Comparison of ENCODE assay signal across 9 cellular contexts in the genomic region with DNA sequence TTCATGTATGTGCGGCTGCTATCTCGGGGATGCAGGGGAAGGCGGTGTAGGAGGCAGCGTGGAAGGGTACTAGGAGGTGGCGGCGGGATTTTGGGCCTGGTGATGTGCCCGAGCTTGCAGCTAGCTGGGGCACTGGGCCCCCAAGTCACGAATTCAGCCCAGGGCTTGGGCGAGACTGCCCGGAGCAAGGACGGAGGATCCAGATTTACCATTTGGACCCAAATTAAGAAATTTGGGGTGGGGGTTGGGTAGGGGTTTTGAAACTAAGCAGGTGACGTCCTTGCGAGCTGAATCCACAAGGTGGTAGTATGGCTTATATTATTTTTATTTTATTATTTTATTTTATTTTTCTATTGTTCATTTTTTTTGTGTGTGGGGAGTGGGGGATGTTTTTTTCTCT. TPM values are rescaled to one million over a fixed set of nuclear protein-coding genes. Genes with fewer than 3 reads are reported as not detected.
A peak's percentile ranks its signal among the peaks of the same experiment; 100 is the strongest.
DNase-seq lines count a peak whose midpoint lies in the region; ATAC-seq and TF ChIP-seq lines count a peak whose summit lies in the region.
"Had no signal": no experiment of that assay in that cellular context is flagged by ENCODE, and none has a peak within 500 bp of the region (broad histone marks: within the 10 kb centered on the region; RNA-seq: fewer than 3 reads in every experiment).

No MANE protein-coding gene starts in this region.

- DNase-seq in GM03348 (ENCODE audit: low spot score) (peak; percentile 21), MM.1S (no peak), NCI-H2227 treated with DMSO at 0.1 percent for 48 hours (lab: John Stamatoyannopoulos, UW) (no peak), left lung (no peak)
- DNase-seq in activated CD4-positive, alpha-beta memory T cell treated with anti-CD3 and anti-CD28 coated beads, Interleukin-2, amount 10 ng/mL, durations not matched to agents 7 days and 5 days = peak; percentile 17

- POLR2A ChIA-PET in activated CD4-positive, alpha-beta memory T cell treated with anti-CD3 and anti-CD28 coated beads, Interleukin-2, amount 10 ng/mL, durations not matched to agents 7 days and 5 days (lab: Charles Lee) = no interaction called here

- H3K9me3 Mint-ChIP-seq in activated CD4-positive, alpha-beta memory T cell treated with anti-CD3 and anti-CD28 coated beads, Interleukin-2, amount 10 ng/mL, durations not matched to agents 7 days and 5 days = no peaks in the 10 kb centered on the region

- intact Hi-C loops in left lung (cut with DNase I) = no loop called here

- no peak overlapping the region for H3K4me2 ChIP-seq in MM.1S (ENCODE audit: low read depth, low read length)

- H3K27ac Mint-ChIP-seq in activated CD4-positive, alpha-beta memory T cell treated with anti-CD3 and anti-CD28 coated beads, Interleukin-2, amount 10 ng/mL, durations not matched to agents 7 days and 5 days = peak overlapping the region; percentile 61

- H3K36me3 Mint-ChIP-seq in activated CD4-positive, alpha-beta memory T cell treated with anti-CD3 and anti-CD28 coated beads, Interleukin-2, amount 10 ng/mL, durations not matched to agents 7 days and 5 days (ENCODE audit: low read depth) = no peaks in the 10 kb centered on the region

- H3F3A ChIP-seq in MM.1S (ENCODE audit: insufficient read depth, low read length) = no peaks in the 10 kb centered on the region

- peaks cover 3% of the 10 kb centered on the region for H3K79me2 ChIP-seq in ACC112 (ENCODE audit: control insufficient read depth, insufficient read depth, low read length, unreplicated experiment)
- no peaks in the 10 kb centered on the region for H3K79me2 ChIP-seq in MM.1S (ENCODE audit: low read length)

- TF ChIP-seq CTCF in MM.1S (IDR thresholded peaks at IDR 0.05; ENCODE audit: low read length) (no peak), left lung (IDR thresholded peaks at IDR 0.05) (no peak)

- H3K4me1 ChIP-seq in ACC112 (ENCODE audit: control insufficient read depth, insufficient read depth, low read length, unreplicated experiment) = no peaks in the 10 kb centered on the region
- peaks cover 4% of the 10 kb centered on the region for H3K4me1 ChIP-seq in iPS-20b (ENCODE audit: insufficient read depth, low read length)
- no peaks in the 10 kb centered on the region for H3K4me1 ChIP-seq in MM.1S (ENCODE audit: low read length)
- no peaks in the 10 kb centered on the region for H3K4me1 ChIP-seq in left lung
- H3K4me1 ChIP-seq: ascending aorta had no signal

- no peaks in the 10 kb centered on the region for H3K9me2 ChIP-seq in MM.1S (replicated peaks; ENCODE audit: insufficient read depth, low read length)

- H2AFZ ChIP-seq in ACC112 (ENCODE audit: low read length, unreplicated experiment) (peak overlapping the region; percentile 60), MM.1S (ENCODE audit: low read length) (no peak overlapping the region)

- H3K4me3 Mint-ChIP-seq in activated CD4-positive, alpha-beta memory T cell treated with anti-CD3 and anti-CD28 coated beads, Interleukin-2, amount 10 ng/mL, durations not matched to agents 7 days and 5 days = peak overlapping the region; percentile 85

- H3K4me3 ChIP-seq in ACC112 (ENCODE audit: low read depth, low read length) (peak overlapping the region; percentile 77), iPS-20b (ENCODE audit: low read length) (peak overlapping the region; percentile 90), MM.1S (ENCODE audit: low read length) (no peak overlapping the region), left lung (peak overlapping the region in 1 of 2 donors; percentile 40)
- H3K4me3 ChIP-seq: ascending aorta had no signal

- H3K36me3 ChIP-seq in ACC112 (ENCODE audit: insufficient read depth, low read length) = no peaks in the 10 kb centered on the region
- no peaks in the 10 kb centered on the region for H3K36me3 ChIP-seq in iPS-20b (ENCODE audit: insufficient read depth, low read depth, low read length)
- no peaks in the 10 kb centered on the region for H3K36me3 ChIP-seq in MM.1S (replicated peaks; ENCODE audit: insufficient read depth, low read length)
- no peaks in the 10 kb centered on the region for H3K36me3 ChIP-seq in left lung
- H3K36me3 ChIP-seq: ascending aorta had no signal

- H3K27ac ChIP-seq in ACC112 (ENCODE audit: low read depth, low read length) (no peak overlapping the region), iPS-20b (ENCODE audit: low read length) (peak overlapping the region; percentile 71), MM.1S (ENCODE audit: low read length) (no peak overlapping the region), left lung (no peak overlapping the region)
- H3K27ac ChIP-seq: ascending aorta had no signal

- peaks cover 26% of the 10 kb centered on the region for H3K27me3 Mint-ChIP-seq in activated CD4-positive, alpha-beta memory T cell treated with anti-CD3 and anti-CD28 coated beads, Interleukin-2, amount 10 ng/mL, durations not matched to agents 7 days and 5 days

- no peak for ATAC-seq in GM21528 (IDR thresholded peaks at IDR 0.05; ENCODE audit: low FRiP score, unreplicated experiment)
- ATAC-seq in left lung = no peak

- H3K9me3 ChIP-seq in iPS-20b (ENCODE audit: insufficient read depth, low read depth, low read length) (no peaks in the 10 kb centered on the region), MM.1S (replicated peaks; ENCODE audit: insufficient read depth, low read length) (no peaks in the 10 kb centered on the region), left lung (no peaks in the 10 kb centered on the region)
- H3K9me3 ChIP-seq: ascending aorta had no signal

- H3K9ac ChIP-seq in iPS-20b (ENCODE audit: low read depth, low read length) = peak overlapping the region; percentile 91
- no peak overlapping the region for H3K9ac ChIP-seq in MM.1S (ENCODE audit: low read length)

- no peaks in the 10 kb centered on the region for H4K20me1 ChIP-seq in MM.1S (ENCODE audit: insufficient read depth, low read length)

- CTCF ChIA-PET in activated CD4-positive, alpha-beta memory T cell treated with anti-CD3 and anti-CD28 coated beads, Interleukin-2, amount 10 ng/mL, durations not matched to agents 7 days and 5 days (lab: Charles Lee) = no interaction called here

- H3K4me1 Mint-ChIP-seq in activated CD4-positive, alpha-beta memory T cell treated with anti-CD3 and anti-CD28 coated beads, Interleukin-2, amount 10 ng/mL, durations not matched to agents 7 days and 5 days = peaks cover 13% of the 10 kb centered on the region

- H3K27me3 ChIP-seq in ACC112 (ENCODE audit: insufficient read depth, low read length) (no peaks in the 10 kb centered on the region), iPS-20b (ENCODE audit: insufficient read depth, low read length) (no peaks in the 10 kb centered on the region), MM.1S (replicated peaks; ENCODE audit: insufficient read depth, low read length) (no peaks in the 10 kb centered on the region), left lung (peaks cover 0 to 34% of the 10 kb centered on the region in 2 donors)
- H3K27me3 ChIP-seq: ascending aorta had no signal

RNA-seq across cellular contexts. Expression of a gene that starts 1.0 kb away (rescaled TPM):
- 1 to 10 TPM; 2.5 to 3.7 TPM for total RNA-seq in activated CD4-positive, alpha-beta memory T cell treated with anti-CD3 and anti-CD28 coated beads, Interleukin-2, amount 10 ng/mL, durations not matched to agents 7 days and 5 days
- total RNA-seq in left lung = 1 to 10 TPM in 1 of 2 donors, not detected in 1; 3.2 TPM
- total RNA-seq: ascending aorta had no signal

Comparison
In these comparisons a context has a peak if more than half of its experiments do, and no peak if none do; other contexts are left out.
1. DNase-seq: peak in GM03348 (single experiment) and activated CD4-positive, alpha-beta memory T cell treated with anti-CD3 and anti-CD28 coated beads, Interleukin-2, amount 10 ng/mL, durations not matched to agents 7 days and 5 days (single experiment); none in MM.1S (single experiment), NCI-H2227 treated with DMSO at 0.1 percent for 48 hours (single experiment) and left lung (0 of 2).